In genomic region chr22:19775496-19776325, GRCh38 we compare ENCODE assay signal across 1 cellular context.
TF ChIP-seq lines count a peak whose summit lies in the region.

No MANE protein-coding gene starts in this region.

TF ChIP-seq in WTC11, 78 proteins besides CTCF, POLR2A, EP300 and RAD21 (continued from another document):
- TF ChIP-seq ZMAT4 (CRISPR knock-in tag; IDR thresholded peaks at IDR 0.05) (no peak), NFYB (CRISPR knock-in tag; conservative IDR thresholded peaks at IDR 0.05; ENCODE audit: low read depth) (no peak), MAX (CRISPR knock-in tag; IDR thresholded peaks at IDR 0.05) (no peak), JAZF1 (CRISPR knock-in tag; IDR thresholded peaks at IDR 0.05) (no peak), CDX4 (CRISPR knock-in tag; IDR thresholded peaks at IDR 0.05; ENCODE audit: borderline replicate concordance) (no peak)
